ENCODE assay signal across 8 cellular contexts in the genomic region with DNA sequence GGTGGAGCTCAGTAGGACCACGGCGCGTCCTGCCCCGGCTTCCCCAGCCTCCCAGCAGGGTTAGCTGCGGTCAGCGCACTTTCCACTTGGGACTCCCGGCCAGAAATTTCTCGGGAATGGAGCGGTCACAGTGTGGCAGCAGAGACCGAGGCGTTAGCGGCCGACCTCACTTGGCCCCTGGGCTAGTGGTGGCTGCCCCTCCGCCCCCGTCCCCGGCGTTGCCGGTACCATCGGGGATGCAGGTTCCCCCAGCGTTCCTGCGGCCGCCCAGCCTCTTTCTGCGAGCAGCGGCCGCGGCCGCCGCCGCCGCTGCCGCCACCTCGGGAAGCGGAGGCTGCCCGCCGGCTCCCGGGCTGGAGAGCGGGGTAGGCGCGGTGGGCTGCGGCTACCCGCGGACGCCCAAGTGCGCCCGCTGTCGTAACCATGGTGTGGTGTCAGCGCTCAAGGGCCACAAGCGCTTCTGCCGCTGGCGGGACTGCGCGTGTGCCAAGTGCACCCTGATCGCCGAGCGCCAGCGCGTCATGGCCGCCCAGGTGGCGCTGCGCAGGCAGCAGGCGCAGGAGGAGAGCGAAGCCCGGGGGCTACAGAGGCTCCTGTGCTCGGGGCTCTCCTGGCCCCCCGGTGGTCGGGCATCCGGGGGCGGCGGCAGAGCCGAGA. TPM values are rescaled to one million over a fixed set of nuclear protein-coding genes. Genes with fewer than 3 reads are reported as not detected.
DNase-seq lines count a peak whose midpoint lies in the region; ATAC-seq lines count a peak whose summit lies in the region.

No MANE protein-coding gene starts in this region.

- H3K4me3 ChIP-seq in trophoblast cell (ENCODE audit: low read depth, low read length) = peak overlapping the region; percentile 74

- peak overlapping the region; percentile 24 for H3K27ac ChIP-seq in trophoblast cell (ENCODE audit: low read depth, low read length)

- H3K9ac ChIP-seq in trophoblast cell (ENCODE audit: low read length) = peak overlapping the region; percentile 64

- peak overlapping the region; percentile 48 for H4K91ac ChIP-seq in trophoblast cell (ENCODE audit: low read depth, low read length)

- intact Hi-C loops in left cardiac atrium (cut with DNase I) = loop anchor here (5.0 to 10.0 kb wide), 2 partner anchors 142 to 205 kb away; no protein-coding TSS in a partner anchor

- peak overlapping the region; percentile 42 for H3K4me3 Mint-ChIP-seq in activated naive CD8-positive, alpha-beta T cell treated with anti-CD3 and anti-CD28 coated beads, Interleukin-2, amount 50 U/mL, for 24 hours
- H3K4me3 Mint-ChIP-seq in immature natural killer cell = no peak overlapping the region

- H3K4ac ChIP-seq in trophoblast cell (ENCODE audit: low read depth, low read length) = no peak overlapping the region

- peaks cover 3% of the 10 kb centered on the region for H3K4me1 Mint-ChIP-seq in activated naive CD8-positive, alpha-beta T cell treated with anti-CD3 and anti-CD28 coated beads, Interleukin-2, amount 50 U/mL, for 24 hours
- H3K4me1 Mint-ChIP-seq in immature natural killer cell = no peaks in the 10 kb centered on the region

- H3K27me3 Mint-ChIP-seq in activated naive CD8-positive, alpha-beta T cell treated with anti-CD3 and anti-CD28 coated beads, Interleukin-2, amount 50 U/mL, for 24 hours = peaks cover 54% of the 10 kb centered on the region
- H3K27me3 Mint-ChIP-seq in immature natural killer cell (ENCODE audit: low read depth in 3 of 3) = peaks cover 3 to 15% (median 8%) of the 10 kb centered on the region in 3 donors

- H3K27me3 ChIP-seq in trophoblast cell (ENCODE audit: insufficient read depth, low read length) = no peaks in the 10 kb centered on the region

- no peak overlapping the region for H2BK12ac ChIP-seq in trophoblast cell (ENCODE audit: low read length)

- peak overlapping the region; percentile 32 for H3K14ac ChIP-seq in trophoblast cell (ENCODE audit: low read length)

- no peak overlapping the region for H3K27ac Mint-ChIP-seq in activated naive CD8-positive, alpha-beta T cell treated with anti-CD3 and anti-CD28 coated beads, Interleukin-2, amount 50 U/mL, for 24 hours
- H3K27ac Mint-ChIP-seq in immature natural killer cell = no peak overlapping the region

- peaks cover 0 to 4% of the 10 kb centered on the region in 2 experiments for H3K4me1 ChIP-seq in trophoblast cell (ENCODE audit: control insufficient read depth in 1 of 2, insufficient read depth in 2 of 2, low read length in 2 of 2)

- no peak overlapping the region for H4K12ac ChIP-seq in trophoblast cell (ENCODE audit: low read depth, low read length)

- no peak overlapping the region for H2BK120ac ChIP-seq in trophoblast cell (ENCODE audit: insufficient read depth, low read length, poor library complexity)

- H3K36me3 Mint-ChIP-seq in activated naive CD8-positive, alpha-beta T cell treated with anti-CD3 and anti-CD28 coated beads, Interleukin-2, amount 50 U/mL, for 24 hours (ENCODE audit: low read depth) = no peaks in the 10 kb centered on the region
- no peaks in the 10 kb centered on the region for H3K36me3 Mint-ChIP-seq in immature natural killer cell

- H3K79me1 ChIP-seq in trophoblast cell (ENCODE audit: low read length) = peaks cover 8% of the 10 kb centered on the region

- no peaks in the 10 kb centered on the region for H3K9me3 ChIP-seq in trophoblast cell (ENCODE audit: insufficient read depth, low read depth, low read length)

- peak; percentile 77 for ATAC-seq in HG03095 (IDR thresholded peaks at IDR 0.05; ENCODE audit: unreplicated experiment)
- ATAC-seq in activated naive CD8-positive, alpha-beta T cell treated with anti-CD3 and anti-CD28 coated beads, Interleukin-2, amount 50 U/mL, for 24 hours = peak; percentile 90
- ATAC-seq in left cardiac atrium = peak; percentile 84 to 92

- no peak overlapping the region for H3K23ac ChIP-seq in trophoblast cell (ENCODE audit: low read length)

- peak; percentile 17 to 22 for DNase-seq in NCI-H187 (lab: John Stamatoyannopoulos, UW)
- DNase-seq in NCI-H187 treated with DMSO at 0.1 percent for 48 hours (lab: John Stamatoyannopoulos, UW) = no peak
- peak; percentile 98 for DNase-seq in NCI-H69 (lab: John Stamatoyannopoulos, UW)
- DNase-seq in activated naive CD8-positive, alpha-beta T cell treated with anti-CD3 and anti-CD28 coated beads, Interleukin-2, amount 50 U/mL, for 24 hours = peak; percentile 34
- DNase-seq in left cardiac atrium = peak; percentile 55
- peak; percentile 17 to 57 for DNase-seq in trophoblast cell
- no peak for DNase-seq in immature natural killer cell

- peak overlapping the region; percentile 85 for H2AFZ ChIP-seq in trophoblast cell (ENCODE audit: insufficient read depth, low read length, poor library complexity)

- peak overlapping the region; percentile 72 for H4K8ac ChIP-seq in trophoblast cell (ENCODE audit: low read depth, low read length)

- H3K4me2 ChIP-seq in trophoblast cell (ENCODE audit: low read length) = peak overlapping the region; percentile 95

- H2AK5ac ChIP-seq in trophoblast cell (ENCODE audit: low read length) = no peak overlapping the region

- peak overlapping the region; percentile 41 for H3K18ac ChIP-seq in trophoblast cell (ENCODE audit: low read length)

- peaks cover 3% of the 10 kb centered on the region for H3K79me2 ChIP-seq in trophoblast cell (ENCODE audit: control insufficient read depth, insufficient read depth, low read length, poor library complexity)

- WGBS in trophoblast cell (ENCODE audit: extremely low coverage, insufficient coverage, insufficient read length) = no CpG with 5 or more reads among the region's 70 CpGs

- H3K36me3 ChIP-seq in trophoblast cell (ENCODE audit: control insufficient read depth in 1 of 2, insufficient read depth in 2 of 2, low read length in 2 of 2) = no peaks in the 10 kb centered on the region

- peak overlapping the region; percentile 43 for H2BK5ac ChIP-seq in trophoblast cell (ENCODE audit: low read depth, low read length, poor library complexity)

- no peaks in the 10 kb centered on the region for H3K9me3 Mint-ChIP-seq in activated naive CD8-positive, alpha-beta T cell treated with anti-CD3 and anti-CD28 coated beads, Interleukin-2, amount 50 U/mL, for 24 hours
- H3K9me3 Mint-ChIP-seq in immature natural killer cell = peaks cover 0 to 11% (median 4%) of the 10 kb centered on the region in 6 donors

RNA-seq across cellular contexts. Expression of a gene that starts 0.5 kb away (rescaled TPM):
- total RNA-seq in left cardiac atrium = under 1 TPM; 0.26 to 0.74 TPM
- polyA plus RNA-seq in trophoblast cell (2013) = 1.00 and 1.1 TPM in 2 replicates
- not detected for polyA plus RNA-seq in immature natural killer cell

Comparison
In these comparisons a context has a peak if more than half of its experiments do, and no peak if none do; other contexts are left out.
1. DNase-seq: peak in NCI-H187 (2 of 2), NCI-H69 (single experiment), activated naive CD8-positive, alpha-beta T cell treated with anti-CD3 and anti-CD28 coated beads, Interleukin-2, amount 50 U/mL, for 24 hours (single experiment), left cardiac atrium (single experiment) and trophoblast cell (2 of 2); none in NCI-H187 treated with DMSO at 0.1 percent for 48 hours (single experiment) and immature natural killer cell (0 of 3).
2. Peak in every context shown above with its lines, with median percentiles within 50 percentile points of each other: ATAC-seq.